ENCODE assay signal across 23 cellular contexts in the genomic region with DNA sequence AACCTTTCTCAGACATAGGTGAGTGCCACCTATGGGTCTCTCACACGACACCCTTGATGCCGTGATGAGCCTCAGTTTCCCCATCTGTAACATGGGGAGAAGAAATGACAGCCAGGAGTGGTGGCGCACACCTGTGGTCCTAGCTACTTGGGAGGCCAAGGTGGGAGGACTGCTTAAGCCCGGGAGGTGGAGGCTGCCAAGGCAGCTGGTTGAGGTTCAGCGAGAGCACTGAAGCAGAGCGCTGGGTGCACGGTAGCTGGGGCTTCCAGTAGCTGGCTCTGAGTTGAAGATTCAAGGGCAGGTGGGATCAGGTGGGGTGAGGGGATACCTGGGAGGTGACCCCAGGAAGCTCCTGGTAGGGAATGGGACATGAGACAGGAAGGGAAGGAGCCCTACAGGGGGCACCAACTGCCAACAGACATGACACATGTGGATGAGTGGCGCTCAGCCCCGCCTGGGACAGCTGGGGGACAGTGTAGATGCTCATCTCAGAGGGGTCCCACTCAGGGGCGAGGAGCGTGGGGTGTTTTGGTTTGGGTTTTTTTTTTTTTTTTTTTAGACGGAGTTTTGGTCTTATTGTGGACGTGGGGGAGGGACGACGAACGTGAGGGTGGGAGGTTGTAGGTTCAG. TPM values are rescaled to one million over a fixed set of nuclear protein-coding genes. Genes with fewer than 3 reads are reported as not detected.
DNase-seq lines count a peak whose midpoint lies in the region; ATAC-seq and TF ChIP-seq lines count a peak whose summit lies in the region.
"Had no signal": no experiment of that assay in that cellular context is flagged by ENCODE, and none has a peak within 500 bp of the region (broad histone marks: within the 10 kb centered on the region; RNA-seq: fewer than 3 reads in every experiment).

No MANE protein-coding gene starts in this region.

- 88 to 97% methylated on average over 12 to 16 of the region's 16 CpGs for WGBS in endodermal cell (ENCODE audit: insufficient coverage in 1 of 2, insufficient read length in 1 of 2), 2 experiments

- TF ChIP-seq CTCF in RWPE2 (IDR thresholded peaks at IDR 0.05; ENCODE audit: poor library complexity, severe bottlenecking) = no peak
- peak; percentile 20 for TF ChIP-seq CTCF in endodermal cell (conservative IDR thresholded peaks at IDR 0.05)

- H3K9me3 Mint-ChIP-seq in endodermal cell = no peaks in the 10 kb centered on the region
- no peaks in the 10 kb centered on the region for H3K9me3 Mint-ChIP-seq in naive thymus-derived CD8-positive, alpha-beta T cell
- H3K9me3 Mint-ChIP-seq: activated naive CD4-positive, alpha-beta T cell treated with anti-CD3 and anti-CD28 coated beads for 36 hours; CD4-positive, alpha-beta memory T cell; H9; nephron progenitor cell; stimulated activated naive CD8-positive, alpha-beta T cell treated with anti-CD3 and anti-CD28 coated beads, Interleukin-15, Interleukin-2, amounts not matched to agents 100 ng/mL and 50 ng/mL, for 24 hours; T-helper 1 cell treated with Interleukin-12 subunit alpha and Interleukin-12 subunit beta and Interleukin-4 antibody, amounts not matched to agents 30 μg/mL and 1 μg/mL, for 36 hours had no signal

- POLR2A ChIA-PET in naive thymus-derived CD8-positive, alpha-beta T cell (lab: Charles Lee) = interaction anchor here (0.7 to 1.1 kb wide), 4 partner anchors 13 to 617 kb away, joined by 3 to 6 read pairs (median 4); no protein-coding TSS in a partner anchor

- H3K27me3 ChIP-seq in RWPE2 (ENCODE audit: insufficient read depth, poor library complexity, severe bottlenecking) (no peaks in the 10 kb centered on the region), endodermal cell (ENCODE audit: control insufficient read depth, insufficient read depth, low read length, poor library complexity, severe bottlenecking) (no peaks in the 10 kb centered on the region)

- no peaks in the 10 kb centered on the region for H3K9me3 ChIP-seq in RWPE2 (ENCODE audit: severe bottlenecking)
- H3K9me3 ChIP-seq in endodermal cell (ENCODE audit: control insufficient read depth, low read length) = no peaks in the 10 kb centered on the region
- H3K9me3 ChIP-seq: sigmoid colon, tibial artery had no signal

- H3K4me1 Mint-ChIP-seq in endodermal cell = peaks cover 4% of the 10 kb centered on the region
- peaks cover 15 to 44% (median 35%) of the 10 kb centered on the region in 4 donors for H3K4me1 Mint-ChIP-seq in naive thymus-derived CD8-positive, alpha-beta T cell

- intact Hi-C loops in sciatic nerve (cut with DNase I) = loop anchor here (5.0 kb wide), 1 partner anchor 65 kb away; no protein-coding TSS in a partner anchor

- no peaks in the 10 kb centered on the region for H3K36me3 Mint-ChIP-seq in endodermal cell (ENCODE audit: low read depth)
- no peaks in the 10 kb centered on the region for H3K36me3 Mint-ChIP-seq in naive thymus-derived CD8-positive, alpha-beta T cell
- H3K36me3 Mint-ChIP-seq: CD4-positive, alpha-beta memory T cell had no signal

- DNase-seq in RWPE2 (ENCODE audit: low spot score) = peak; percentile 54
- DNase-seq in endodermal cell = no peak
- peak; percentile 59 for DNase-seq in sciatic nerve (ENCODE audit: low spot score)
- DNase-seq in naive thymus-derived CD8-positive, alpha-beta T cell = no peak
- DNase-seq: activated naive CD4-positive, alpha-beta T cell treated with anti-CD3 and anti-CD28 coated beads for 36 hours; activated T-cell treated with anti-CD3 and anti-CD28 coated beads, Interleukin-2, amount 50 U/mL, for 48 hours; amygdala; CD4-positive, alpha-beta memory T cell; EL; left ventricle myocardium superior; NCI-H1092 treated with DMSO at 0.1 percent for 48 hours; NCI-H1930; NCI-H748 treated with DMSO at 0.1 percent for 48 hours; nephron progenitor cell; posterior cingulate gyrus; RPMI8226; sigmoid colon; tibial artery had no signal

- H3K27me3 Mint-ChIP-seq in endodermal cell (ENCODE audit: insufficient read depth) = peaks cover 41% of the 10 kb centered on the region
- H3K27me3 Mint-ChIP-seq in naive thymus-derived CD8-positive, alpha-beta T cell = peaks cover 2 to 39% (median 9%) of the 10 kb centered on the region in 5 donors

- no peak overlapping the region for H3K4me3 ChIP-seq in RWPE2 (ENCODE audit: severe bottlenecking)
- H3K4me3 ChIP-seq in endodermal cell (ENCODE audit: low read length) = no peak overlapping the region
- H3K4me3 ChIP-seq: sigmoid colon, tibial artery had no signal

- no peak overlapping the region for H3K4me3 Mint-ChIP-seq in endodermal cell
- H3K4me3 Mint-ChIP-seq in naive thymus-derived CD8-positive, alpha-beta T cell = no peak overlapping the region
- H3K4me3 Mint-ChIP-seq: activated naive CD4-positive, alpha-beta T cell treated with anti-CD3 and anti-CD28 coated beads for 36 hours; CD4-positive, alpha-beta memory T cell; nephron progenitor cell; stimulated activated naive CD8-positive, alpha-beta T cell treated with anti-CD3 and anti-CD28 coated beads, Interleukin-15, Interleukin-2, amounts not matched to agents 100 ng/mL and 50 ng/mL, for 24 hours; T-helper 1 cell treated with Interleukin-12 subunit alpha and Interleukin-12 subunit beta and Interleukin-4 antibody, amounts not matched to agents 30 μg/mL and 1 μg/mL, for 36 hours had no signal

- no peak overlapping the region for H3K27ac Mint-ChIP-seq in endodermal cell
- peak overlapping the region in 1 of 10 donors; percentile 43 for H3K27ac Mint-ChIP-seq in naive thymus-derived CD8-positive, alpha-beta T cell
- H3K27ac Mint-ChIP-seq: activated naive CD4-positive, alpha-beta T cell treated with anti-CD3 and anti-CD28 coated beads for 36 hours; H9; nephron progenitor cell; T-helper 1 cell treated with Interleukin-12 subunit alpha and Interleukin-12 subunit beta and Interleukin-4 antibody, amounts not matched to agents 30 μg/mL and 1 μg/mL, for 36 hours had no signal

- H3K9ac ChIP-seq in endodermal cell (ENCODE audit: extremely low read depth, low read length, poor library complexity, severe bottlenecking) = no peak overlapping the region

- H3K36me3 ChIP-seq in RWPE2 (ENCODE audit: low read depth) (no peaks in the 10 kb centered on the region), endodermal cell (ENCODE audit: control insufficient read depth, insufficient read depth, low read length) (no peaks in the 10 kb centered on the region)
- H3K36me3 ChIP-seq: sigmoid colon, tibial artery had no signal

- H3K27ac ChIP-seq in RWPE2 (ENCODE audit: poor library complexity, severe bottlenecking) = no peak overlapping the region
- no peak overlapping the region for H3K27ac ChIP-seq in endodermal cell (ENCODE audit: low read depth, low read length)
- H3K27ac ChIP-seq: sigmoid colon, tibial artery had no signal

- H3K4me1 ChIP-seq in RWPE2 (ENCODE audit: insufficient read depth, poor library complexity, severe bottlenecking) (peaks cover 3% of the 10 kb centered on the region), endodermal cell (ENCODE audit: control insufficient read depth, insufficient read depth, low read length) (no peaks in the 10 kb centered on the region)

- ATAC-seq in RWPE2 (ENCODE audit: low read depth) (no peak), sciatic nerve (no peak), HG03378 (IDR thresholded peaks at IDR 0.05; ENCODE audit: unreplicated experiment) (no peak)
- no peak for ATAC-seq in naive thymus-derived CD8-positive, alpha-beta T cell
- ATAC-seq: left ventricle myocardium superior had no signal

RNA-seq across cellular contexts. Expression of gene SSBP4, which starts 6.5 kb away (rescaled TPM):
- total RNA-seq in endodermal cell = 10 to 100 TPM; 35.9 to 43.5 TPM
- polyA plus RNA-seq in endodermal cell (2013, experiment 1 of 2) = 154 TPM
- polyA plus RNA-seq in endodermal cell (2013, experiment 2 of 2) = 157 TPM
- 82.5 TPM for total RNA-seq in sciatic nerve
- total RNA-seq in naive thymus-derived CD8-positive, alpha-beta T cell = 10 to 100 TPM; 41.3 to 45.4 TPM
- polyA plus RNA-seq in naive thymus-derived CD8-positive, alpha-beta T cell = 10 to 100 TPM; 48.1 to 78.8 (median 61.1) TPM

RNA-seq across cellular contexts. Expression of gene LRRC25, which starts 15.3 kb away (rescaled TPM):
- not detected for total RNA-seq in endodermal cell
- 0.21 TPM for polyA plus RNA-seq in endodermal cell (2013, experiment 1 of 2)
- polyA plus RNA-seq in endodermal cell (2013, experiment 2 of 2) = 0.21 TPM
- 8.2 TPM for total RNA-seq in sciatic nerve
- under 1 TPM; 0.16 to 0.39 TPM for total RNA-seq in naive thymus-derived CD8-positive, alpha-beta T cell
- under 1 TPM in 2 of 3 donors, not detected in 1; 0.13 to 0.26 TPM for polyA plus RNA-seq in naive thymus-derived CD8-positive, alpha-beta T cell
- total RNA-seq: activated naive CD4-positive, alpha-beta T cell treated with anti-CD3 and anti-CD28 coated beads for 36 hours; bronchial epithelial cell; H9 had no signal

RNA-seq across cellular contexts. Expression of gene ISYNA1, which starts 25.2 kb away (rescaled TPM):
- total RNA-seq in endodermal cell (100 to 1,000 TPM; 156 to 212 TPM), sciatic nerve (112 TPM)
- 502 TPM for polyA plus RNA-seq in endodermal cell (2013, experiment 1 of 2)
- 458 TPM for polyA plus RNA-seq in endodermal cell (2013, experiment 2 of 2)
- total RNA-seq in naive thymus-derived CD8-positive, alpha-beta T cell = 10 to 100 TPM; 62.5 to 63.7 TPM
- 10 to 100 TPM; 28.3 to 53.2 (median 40.4) TPM for polyA plus RNA-seq in naive thymus-derived CD8-positive, alpha-beta T cell

RNA-seq across cellular contexts. Expression of gene GDF15, which starts 26.8 kb away (rescaled TPM):
- total RNA-seq in endodermal cell (1 to 10 TPM in 1 of 2 donors, under 1 TPM in 1; 0.90 to 2.2 TPM), sciatic nerve (8.3 TPM)
- polyA plus RNA-seq in endodermal cell (2013, experiment 1 of 2) = 15.5 TPM
- polyA plus RNA-seq in endodermal cell (2013, experiment 2 of 2) = 18.2 TPM
- total RNA-seq in naive thymus-derived CD8-positive, alpha-beta T cell = not detected
- polyA plus RNA-seq in naive thymus-derived CD8-positive, alpha-beta T cell = not detected
- polyA plus RNA-seq: CD4-positive, alpha-beta memory T cell had no signal

Comparison
In these comparisons a context has a peak if more than half of its experiments do, and no peak if none do; other contexts are left out.
1. DNase-seq: peak in RWPE2 (single experiment) and sciatic nerve (single experiment); none in endodermal cell (single experiment) and naive thymus-derived CD8-positive, alpha-beta T cell (0 of 10).